ENCODE assay signal across 18 cellular contexts in the genomic region with DNA sequence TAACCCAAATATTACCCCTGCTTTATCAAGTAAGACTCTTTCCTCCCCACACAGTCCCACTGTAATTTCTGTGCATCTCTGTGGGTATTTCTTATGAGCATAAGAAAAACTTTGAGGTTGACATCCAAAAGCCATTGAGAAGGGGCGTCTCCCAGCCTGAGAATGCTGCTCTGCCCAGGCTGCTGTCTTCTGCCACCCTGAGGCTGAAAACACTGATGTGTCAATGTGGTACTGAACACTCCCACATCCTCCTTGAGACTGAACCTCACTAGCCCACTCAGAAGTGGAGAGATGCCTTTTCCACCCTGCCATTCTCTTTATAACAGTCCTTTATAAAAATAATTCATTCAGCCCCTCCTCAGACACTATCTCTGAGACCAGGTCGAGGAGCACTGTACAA.
DNase-seq lines count a peak whose midpoint lies in the region; ATAC-seq lines count a peak whose summit lies in the region.
"Had no signal": no experiment of that assay in that cellular context is flagged by ENCODE, and none has a peak within 500 bp of the region (broad histone marks: within the 10 kb centered on the region; RNA-seq: fewer than 3 reads in every experiment).

No MANE protein-coding gene starts in this region.

- peak overlapping the region; percentile 14 for H3K4me3 Mint-ChIP-seq in stimulated activated effector memory CD8-positive, alpha-beta T cell treated with anti-CD3 and anti-CD28 coated beads, Interleukin-12 subunit alpha, Interleukin-12 subunit beta, amount 100 ng/mL, for 72 hours
- no peak overlapping the region for H3K4me3 Mint-ChIP-seq in CD8-positive, alpha-beta memory T cell
- H3K4me3 Mint-ChIP-seq: central memory CD8-positive, alpha-beta T cell; endodermal cell had no signal

- no peak overlapping the region for H3K27ac Mint-ChIP-seq in activated naive CD4-positive, alpha-beta T cell treated with anti-CD3 and anti-CD28 coated beads, Interleukin-2, amount 50 U/mL, for 72 hours
- H3K27ac Mint-ChIP-seq in stimulated activated effector memory CD8-positive, alpha-beta T cell treated with anti-CD3 and anti-CD28 coated beads, Interleukin-12 subunit alpha, Interleukin-12 subunit beta, amount 100 ng/mL, for 72 hours, result peak overlapping the region; percentile 8
- H3K27ac Mint-ChIP-seq in CD8-positive, alpha-beta memory T cell, result no peak overlapping the region
- H3K27ac Mint-ChIP-seq: endodermal cell had no signal

- no peaks in the 10 kb centered on the region for H3K27me3 ChIP-seq in CD8-positive, alpha-beta memory T cell (ENCODE audit: insufficient read depth, low read length, poor library complexity, severe bottlenecking)

- no peaks in the 10 kb centered on the region for H3K9me3 ChIP-seq in CD8-positive, alpha-beta memory T cell (ENCODE audit: low read length)
- H3K9me3 ChIP-seq: Caco-2, left lung had no signal

- DNase-seq in activated naive CD4-positive, alpha-beta T cell treated with anti-CD3 and anti-CD28 coated beads, Interleukin-2, amount 50 U/mL, for 72 hours (ENCODE audit: low spot score in 2 of 2), result no peak
- no peak for DNase-seq in activated naive CD4-positive, alpha-beta T cell (lab: John Stamatoyannopoulos, UW)
- DNase-seq in activated CD4-positive, alpha-beta T cell treated with anti-CD3 and anti-CD28 coated beads, Interleukin-2, amount 50 U/mL, for 48 hours, result peak; percentile 49 to 54
- DNase-seq in stimulated activated effector memory CD8-positive, alpha-beta T cell treated with anti-CD3 and anti-CD28 coated beads, Interleukin-12 subunit alpha, Interleukin-12 subunit beta, amount 100 ng/mL, for 72 hours (ENCODE audit: low spot score in 2 of 2), result peak; percentile 15 to 62
- DNase-seq in CD8-positive, alpha-beta memory T cell, result no peak
- DNase-seq in NCI-H146 treated with DMSO at 0.1 percent for 48 hours (lab: John Stamatoyannopoulos, UW; ENCODE audit: unreplicated experiment), result no peak
- DNase-seq: amygdala, Caco-2, endodermal cell, KG1, left lung, NCI-H1417 treated with DMSO at 0.1 percent for 48 hours, NCI-H226, small intestine, substantia nigra had no signal

- POLR2A ChIA-PET in CD8-positive, alpha-beta memory T cell (lab: Charles Lee), result no interaction called here

- no peaks in the 10 kb centered on the region for H3K4me1 ChIP-seq in CD8-positive, alpha-beta memory T cell (ENCODE audit: insufficient read depth, low read length)
- H3K4me1 ChIP-seq: parathyroid adenoma had no signal

- peaks cover 0 to 11% of the 10 kb centered on the region in 2 donors for H3K9me3 Mint-ChIP-seq in activated naive CD4-positive, alpha-beta T cell treated with anti-CD3 and anti-CD28 coated beads, Interleukin-2, amount 50 U/mL, for 72 hours
- no peaks in the 10 kb centered on the region for H3K9me3 Mint-ChIP-seq in stimulated activated effector memory CD8-positive, alpha-beta T cell treated with anti-CD3 and anti-CD28 coated beads, Interleukin-12 subunit alpha, Interleukin-12 subunit beta, amount 100 ng/mL, for 72 hours
- no peaks in the 10 kb centered on the region for H3K9me3 Mint-ChIP-seq in CD8-positive, alpha-beta memory T cell
- H3K9me3 Mint-ChIP-seq: central memory CD8-positive, alpha-beta T cell; endodermal cell had no signal

- CTCF ChIA-PET in CD8-positive, alpha-beta memory T cell (lab: Charles Lee), result no interaction called here

- peaks cover 56% of the 10 kb centered on the region for H3K4me1 Mint-ChIP-seq in stimulated activated effector memory CD8-positive, alpha-beta T cell treated with anti-CD3 and anti-CD28 coated beads, Interleukin-12 subunit alpha, Interleukin-12 subunit beta, amount 100 ng/mL, for 72 hours
- H3K4me1 Mint-ChIP-seq in CD8-positive, alpha-beta memory T cell, result no peaks in the 10 kb centered on the region
- H3K4me1 Mint-ChIP-seq: central memory CD8-positive, alpha-beta T cell had no signal

- H3K36me3 Mint-ChIP-seq in activated naive CD4-positive, alpha-beta T cell treated with anti-CD3 and anti-CD28 coated beads, Interleukin-2, amount 50 U/mL, for 72 hours, result peaks cover 0 to 9% of the 10 kb centered on the region in 2 donors
- H3K36me3 Mint-ChIP-seq in stimulated activated effector memory CD8-positive, alpha-beta T cell treated with anti-CD3 and anti-CD28 coated beads, Interleukin-12 subunit alpha, Interleukin-12 subunit beta, amount 100 ng/mL, for 72 hours, result no peaks in the 10 kb centered on the region
- H3K36me3 Mint-ChIP-seq in CD8-positive, alpha-beta memory T cell, result no peaks in the 10 kb centered on the region

- peaks cover 2 to 4% of the 10 kb centered on the region in 2 donors for H3K27me3 Mint-ChIP-seq in CD8-positive, alpha-beta memory T cell
- H3K27me3 Mint-ChIP-seq: central memory CD8-positive, alpha-beta T cell had no signal

- no peaks in the 10 kb centered on the region for H3K36me3 ChIP-seq in CD8-positive, alpha-beta memory T cell (ENCODE audit: insufficient read depth, low read length)
- H3K36me3 ChIP-seq: left lung had no signal

- peak; percentile 59 to 77 for ATAC-seq in activated naive CD4-positive, alpha-beta T cell treated with anti-CD3 and anti-CD28 coated beads, Interleukin-2, amount 50 U/mL, for 72 hours
- peak; percentile 51 for ATAC-seq in GM18907 (IDR thresholded peaks at IDR 0.05; ENCODE audit: unreplicated experiment)
- ATAC-seq in stimulated activated effector memory CD8-positive, alpha-beta T cell treated with anti-CD3 and anti-CD28 coated beads, Interleukin-12 subunit alpha, Interleukin-12 subunit beta, amount 100 ng/mL, for 72 hours, result peak; percentile 98
- ATAC-seq: left lung had no signal

- no peak overlapping the region for H3K4me3 ChIP-seq in CD8-positive, alpha-beta memory T cell (ENCODE audit: low read length)
- H3K4me3 ChIP-seq: left lung had no signal

- H3K27ac ChIP-seq in CD8-positive, alpha-beta memory T cell (ENCODE audit: low read depth, low read length), result no peak overlapping the region
- H3K27ac ChIP-seq: left lung, parathyroid adenoma had no signal

Comparison
In these comparisons a context has a peak if more than half of its experiments do, and no peak if none do; other contexts are left out.
1. DNase-seq: peak in activated CD4-positive, alpha-beta T cell treated with anti-CD3 and anti-CD28 coated beads, Interleukin-2, amount 50 U/mL, for 48 hours (2 of 2) and stimulated activated effector memory CD8-positive, alpha-beta T cell treated with anti-CD3 and anti-CD28 coated beads, Interleukin-12 subunit alpha, Interleukin-12 subunit beta, amount 100 ng/mL, for 72 hours (2 of 2); none in activated naive CD4-positive, alpha-beta T cell treated with anti-CD3 and anti-CD28 coated beads, Interleukin-2, amount 50 U/mL, for 72 hours (0 of 2), activated naive CD4-positive, alpha-beta T cell (0 of 4), CD8-positive, alpha-beta memory T cell (0 of 5) and NCI-H146 treated with DMSO at 0.1 percent for 48 hours (single experiment).
2. Peak in every context shown above with its lines, with median percentiles within 50 percentile points of each other: ATAC-seq.